8 cellular contexts compared by ENCODE assay signal in genomic region chr19:49363265-49364082, GRCh38. TPM values are rescaled to one million over a fixed set of nuclear protein-coding genes. Genes with fewer than 3 reads are reported as not detected.
DNase-seq lines count a peak whose midpoint lies in the region; ATAC-seq and TF ChIP-seq lines count a peak whose summit lies in the region.

Gene DKKL1, plus strand, starts transcription at chr19:49363877. Its CDS starts 122 bp downstream, at chr19:49363999.

- POLR2A ChIA-PET in Panc1 (lab: Charles Lee) = no interaction called here

- no peaks in the 10 kb centered on the region for H3K9me3 Mint-ChIP-seq in neural progenitor cell

- H3K36me3 ChIP-seq in Panc1 (ENCODE audit: control insufficient read depth, insufficient read depth, low read length) = peaks cover 3% of the 10 kb centered on the region; the same call in 1 of the 2 replicates
- peaks cover 6% of the 10 kb centered on the region for H3K36me3 ChIP-seq in neural progenitor cell

- peaks cover 8% of the 10 kb centered on the region for H3K36me3 Mint-ChIP-seq in neural progenitor cell

- no TSS peak for BruUV-seq in Panc1 (replicated peaks; lab: Mats Ljungman, UMichigan)

- H3K4me3 ChIP-seq in Panc1 (ENCODE audit: low read depth in 2 of 2, low read length in 2 of 2) = peak within 1 kb of the TSS; percentile 60 to 77
- H3K4me3 ChIP-seq in neural progenitor cell = peak within 1 kb of the TSS; percentile 76

- ATAC-seq in HG03280 (IDR thresholded peaks at IDR 0.05; ENCODE audit: unreplicated experiment) (peak; percentile 74), Panc1 (peak; percentile 93), foreskin keratinocyte (peak; percentile 86), HG02623 (IDR thresholded peaks at IDR 0.05; ENCODE audit: unreplicated experiment) (no peak)

- peaks cover 47% of the 10 kb centered on the region for H3K79me2 ChIP-seq in neural progenitor cell (ENCODE audit: low read depth)

- H4K20me1 ChIP-seq in neural progenitor cell (ENCODE audit: low read depth) = no peaks in the 10 kb centered on the region

- H3K27ac Mint-ChIP-seq in neural progenitor cell = no peak within 1 kb of the TSS

- H3K27ac ChIP-seq in Panc1 (ENCODE audit: low read length) (peak within 1 kb of the TSS; percentile 78), foreskin keratinocyte (no peak within 1 kb of the TSS), neural progenitor cell (no peak within 1 kb of the TSS)

- peak within 1 kb of the TSS; percentile 21 for H3K4me3 Mint-ChIP-seq in neural progenitor cell

- peaks cover 16% of the 10 kb centered on the region for H3K4me1 Mint-ChIP-seq in neural progenitor cell

- DNase-seq in ELF-1 (ENCODE audit: low read depth, low spot score) (peak; percentile 100), Panc1 (ENCODE audit: low read depth, low spot score) (peak; percentile 94), foreskin keratinocyte (peak; percentile 94 to 98), neural progenitor cell (ENCODE audit: low spot score) (peak; percentile 100)
- peak; percentile 47 for DNase-seq in activated T-helper 9 cell treated with anti-CD3 and anti-CD28 coated beads, Interleukin-2, amount 50 U/mL, for 16 hours (ENCODE audit: low read depth)
- peak; percentile 42 for DNase-seq in stimulated activated naive CD4-positive, alpha-beta T cell treated with Interleukin-2 at 50 U/mL for 16 hours (lab: John Stamatoyannopoulos, UW)

- peak within 1 kb of the TSS; percentile 90 for H3K9ac ChIP-seq in neural progenitor cell

- no peak; the same call in 1 of the 2 replicates for TF ChIP-seq CTCF in Panc1 (IDR thresholded peaks at IDR 0.05)
- TF ChIP-seq CTCF in foreskin keratinocyte (conservative IDR thresholded peaks at IDR 0.05) = peak; percentile 67
- peak; percentile 48 for TF ChIP-seq CTCF in neural progenitor cell (IDR thresholded peaks at IDR 0.05)

- H3K27me3 ChIP-seq in Panc1 (ENCODE audit: control insufficient read depth, insufficient read depth, low read length) = no peaks in the 10 kb centered on the region
- H3K27me3 ChIP-seq in foreskin keratinocyte = no peaks in the 10 kb centered on the region
- H3K27me3 ChIP-seq in neural progenitor cell = no peaks in the 10 kb centered on the region

- H3K9me3 ChIP-seq in Panc1 (ENCODE audit: control insufficient read depth, insufficient read depth, low read depth, low read length) (no peaks in the 10 kb centered on the region; the same call in 1 of the 2 replicates), neural progenitor cell (ENCODE audit: low read depth) (no peaks in the 10 kb centered on the region)

- H3K27me3 Mint-ChIP-seq in neural progenitor cell (ENCODE audit: insufficient read depth, low read depth) = peaks cover 7% of the 10 kb centered on the region

- H3F3A ChIP-seq in neural progenitor cell (ENCODE audit: low read depth) = peaks cover 27% of the 10 kb centered on the region

- CTCF ChIA-PET in Panc1 (lab: Charles Lee) = interaction anchor here (0.6 kb wide), 1 partner anchor 24 kb away, joined by 4 read pairs; no protein-coding TSS in a partner anchor

- H3K4me1 ChIP-seq in Panc1 (ENCODE audit: control insufficient read depth, insufficient read depth, low read length) (no peaks in the 10 kb centered on the region; the same call in 1 of the 2 replicates), foreskin keratinocyte (no peaks in the 10 kb centered on the region), neural progenitor cell (peaks cover 16% of the 10 kb centered on the region)

- in situ Hi-C loops in Panc1 (cut with HindIII; ENCODE audit: low pct_unique_long_range_greater_than_20kb, low sequenced_read_pairs) = no loop called here

- intact Hi-C loops in Panc1 (cut with micrococcal nuclease; ENCODE audit: unreplicated experiment) = no loop called here

- peak within 1 kb of the TSS; percentile 95 for H3K4me2 ChIP-seq in neural progenitor cell

- H2AFZ ChIP-seq in neural progenitor cell (replicated peaks) = no peak within 1 kb of the TSS

RNA-seq across cellular contexts. Expression of gene DKKL1, which starts in this region (rescaled TPM):
- total RNA-seq in Panc1 (2021; ENCODE audit: unreplicated experiment) = 0.95 TPM
- 2.8 TPM for polyA plus RNA-seq in Panc1 (2012; ENCODE audit: insufficient read length)
- 0.25 and 0.31 TPM in 2 replicates for total RNA-seq in foreskin keratinocyte
- polyA plus RNA-seq in foreskin keratinocyte = 0.15 TPM in 1 of 2 replicates, not detected in the other
- 3.0 and 5.6 TPM in 2 replicates for total RNA-seq in neural progenitor cell (ENCODE audit: low replicate concordance)

Comparison
In these comparisons a context has a peak if more than half of its experiments do, and no peak if none do; other contexts are left out.
1. Peak in DNase-seq and ATAC-seq in foreskin keratinocyte; RNA of the gene not detected or under 1 TPM.
2. DNase-seq: peak in every context shown above with its lines; median percentile 100 in ELF-1; 100 in neural progenitor cell; 96 in foreskin keratinocyte; 94 in Panc1; 47 in activated T-helper 9 cell treated with anti-CD3 and anti-CD28 coated beads, Interleukin-2, amount 50 U/mL, for 16 hours; 42 in stimulated activated naive CD4-positive, alpha-beta T cell treated with Interleukin-2 at 50 U/mL for 16 hours.